4 cellular contexts compared by ENCODE assay signal in the genomic region with DNA sequence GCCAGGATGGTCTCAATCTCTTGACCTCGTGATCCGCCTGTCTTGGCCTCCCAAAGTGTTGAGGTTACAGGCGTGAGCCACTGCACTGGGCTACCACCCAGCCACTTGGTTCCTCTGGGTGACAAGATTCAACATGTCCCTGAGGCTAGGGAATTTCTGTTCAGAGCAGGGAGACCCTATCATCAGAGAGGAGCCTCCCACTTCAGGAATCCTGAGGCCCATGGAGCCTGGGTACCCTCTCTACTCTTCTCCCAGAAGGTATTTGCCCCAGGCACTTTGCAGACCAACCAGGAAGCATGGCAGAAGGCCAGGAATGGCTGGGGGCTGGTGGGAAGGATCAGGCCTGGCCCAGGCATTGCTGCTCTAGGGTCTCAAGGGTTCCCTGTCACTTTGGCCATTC. TPM values are rescaled to one million over a fixed set of nuclear protein-coding genes. Genes with fewer than 3 reads are reported as not detected.
"Had no signal": no experiment of that assay in that cellular context is flagged by ENCODE, and none has a peak within 500 bp of the region (broad histone marks: within the 10 kb centered on the region; RNA-seq: fewer than 3 reads in every experiment).

No MANE protein-coding gene starts in this region.

RNA-seq across cellular contexts. Expression of gene SPDYE3, which starts 19.2 kb away (rescaled TPM):
- total RNA-seq: LHCN-M2, M059J, MCF 10A, NCI-H460 had no signal
